8 cellular contexts compared by ENCODE assay signal in the genomic region with DNA sequence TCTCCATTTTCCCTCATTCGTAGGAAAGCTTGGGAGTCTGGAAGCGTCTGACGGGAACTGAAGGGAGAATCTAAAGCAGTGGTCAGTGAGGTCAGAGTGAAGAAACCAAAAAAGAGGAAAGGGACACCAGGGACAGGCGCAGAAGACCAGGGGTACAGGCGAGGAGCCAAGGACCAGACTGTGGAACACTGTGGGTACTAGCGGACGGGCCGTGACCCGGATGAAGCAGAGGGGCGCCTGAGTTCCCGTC. TPM values are rescaled to one million over a fixed set of nuclear protein-coding genes. Genes with fewer than 3 reads are reported as not detected.
A peak's percentile ranks its signal among the peaks of the same experiment; 100 is the strongest.
DNase-seq lines count a peak whose midpoint lies in the region; ATAC-seq and TF ChIP-seq lines count a peak whose summit lies in the region.

No MANE protein-coding gene starts in this region.

- TF ChIP-seq CTCF in AG10803 (conservative IDR thresholded peaks at IDR 0.05; ENCODE audit: low read length): no peak

- no peaks in the 10 kb centered on the region for H3K27me3 ChIP-seq in HUES64 (ENCODE audit: insufficient read depth, low read length)
- H3K27me3 ChIP-seq in naive thymus-derived CD4-positive, alpha-beta T cell (ENCODE audit: control insufficient read depth in 2 of 2, insufficient read depth in 2 of 2, low read length in 2 of 2): no peaks in the 10 kb centered on the region

- peaks cover 0 to 4% (median 0%) of the 10 kb centered on the region in 5 donors for H3K36me3 Mint-ChIP-seq in naive thymus-derived CD4-positive, alpha-beta T cell

- peaks cover 19 to 30% (median 26%) of the 10 kb centered on the region in 7 donors for H3K4me1 Mint-ChIP-seq in naive thymus-derived CD4-positive, alpha-beta T cell

- no peaks in the 10 kb centered on the region for H3K27me3 Mint-ChIP-seq in naive thymus-derived CD4-positive, alpha-beta T cell

- CTCF ChIA-PET in naive thymus-derived CD4-positive, alpha-beta T cell (lab: Charles Lee): interaction anchor here (0.6 to 7.4 kb wide), 9 partner anchors 11 to 1424 kb away, joined by 3 to 86 read pairs (median 4); a partner anchor contains a TSS

- peak overlapping the region; percentile 97 for H3K9ac ChIP-seq in HUES64 (ENCODE audit: low read depth, low read length)

- H3K27ac Mint-ChIP-seq in naive thymus-derived CD4-positive, alpha-beta T cell: peak overlapping the region; percentile 92 to 99 (median 96)

- H3K4me3 ChIP-seq in AG10803 (ENCODE audit: low read length) (peak overlapping the region; percentile 100), HUES64 (ENCODE audit: low read length) (peak overlapping the region; percentile 99)
- peak overlapping the region; percentile 100 for H3K4me3 ChIP-seq in naive thymus-derived CD4-positive, alpha-beta T cell (ENCODE audit: low read length)

- peaks cover 18% of the 10 kb centered on the region for H3K36me3 ChIP-seq in HUES64 (ENCODE audit: insufficient read depth, low read length)
- peaks cover 0 to 19% (median 0%) of the 10 kb centered on the region in 3 experiments for H3K36me3 ChIP-seq in naive thymus-derived CD4-positive, alpha-beta T cell (ENCODE audit: control insufficient read depth in 2 of 3, insufficient read depth in 3 of 3, low read length in 3 of 3)

- POLR2A ChIA-PET in naive thymus-derived CD4-positive, alpha-beta T cell (lab: Charles Lee): interaction anchor here (0.6 to 5.3 kb wide), 10 partner anchors 11 to 391 kb away, joined by 3 to 63 read pairs (median 5); no protein-coding TSS in a partner anchor

- H3K27ac ChIP-seq in HUES64 (ENCODE audit: low read depth, low read length) (peak overlapping the region; percentile 99), caudate nucleus (ENCODE audit: low read depth, low read length) (peak overlapping the region; percentile 99)
- H3K27ac ChIP-seq in naive thymus-derived CD4-positive, alpha-beta T cell (ENCODE audit: low read depth, low read length): peak overlapping the region; percentile 100

- 2% methylated on average over 11 of the region's 11 CpGs for WGBS in HUES64

- no peaks in the 10 kb centered on the region for H3K9me3 ChIP-seq in HUES64 (ENCODE audit: insufficient read depth, low read depth, low read length)
- no peaks in the 10 kb centered on the region for H3K9me3 ChIP-seq in naive thymus-derived CD4-positive, alpha-beta T cell (ENCODE audit: control insufficient read depth in 2 of 3, low read length in 3 of 3)

- intact Hi-C loops in naive thymus-derived CD4-positive, alpha-beta T cell (cut with micrococcal nuclease): loop anchor here (1.0 to 5.0 kb wide), 5 partner anchors 14 to 65 kb away; a partner anchor contains a TSS

- H3K4me1 ChIP-seq in HUES64 (ENCODE audit: insufficient read depth, low read length): peaks cover 18% of the 10 kb centered on the region; the same call in 1 of the 2 replicates
- H3K4me1 ChIP-seq in naive thymus-derived CD4-positive, alpha-beta T cell (ENCODE audit: control insufficient read depth in 2 of 2, insufficient read depth in 2 of 2, low read length in 2 of 2): peaks cover 20 to 21% of the 10 kb centered on the region in 2 donors

- DNase-seq in AG10803 (ENCODE audit: low read depth): no peak
- DNase-seq in caudate nucleus (lab: John Stamatoyannopoulos, UW): peak in 4 of 61 donors; percentile 61 to 74 (median 66)
- no peak for DNase-seq in naive thymus-derived CD4-positive, alpha-beta T cell
- DNase-seq in NCI-H2171 (lab: John Stamatoyannopoulos, UW): no peak
- no peak for DNase-seq in NCI-H2227 (lab: John Stamatoyannopoulos, UW; ENCODE audit: unreplicated experiment)

- H3K9me3 Mint-ChIP-seq in naive thymus-derived CD4-positive, alpha-beta T cell: peaks cover 0 to 1% (median 0%) of the 10 kb centered on the region in 11 donors

- ATAC-seq in naive thymus-derived CD4-positive, alpha-beta T cell: no peak
- no peak for ATAC-seq in HG03280 (IDR thresholded peaks at IDR 0.05; ENCODE audit: unreplicated experiment)
- ATAC-seq in GM21786 (IDR thresholded peaks at IDR 0.05; ENCODE audit: unreplicated experiment): no peak

- peak overlapping the region; percentile 81 to 92 (median 88) for H3K4me3 Mint-ChIP-seq in naive thymus-derived CD4-positive, alpha-beta T cell

RNA-seq across cellular contexts. Expression of a gene that starts 0.2 kb away (rescaled TPM):
- polyA plus RNA-seq in HUES64 (2013, experiment 1 of 2): 39.9 TPM
- 41.0 TPM for polyA plus RNA-seq in HUES64 (2013, experiment 2 of 2)
- total RNA-seq in naive thymus-derived CD4-positive, alpha-beta T cell: 10 to 100 TPM; 19.5 to 40.8 (median 22.0) TPM
- polyA plus RNA-seq in naive thymus-derived CD4-positive, alpha-beta T cell: 10 to 100 TPM; 48.9 to 49.9 TPM

RNA-seq across cellular contexts. Expression of a gene that starts 0.6 kb away (rescaled TPM):
- polyA plus RNA-seq in HUES64 (2013, experiment 1 of 2): 5.9 TPM
- 10.0 TPM for polyA plus RNA-seq in HUES64 (2013, experiment 2 of 2)
- total RNA-seq in naive thymus-derived CD4-positive, alpha-beta T cell: 10 to 100 TPM; 26.0 to 35.9 (median 28.1) TPM
- 1 to 10 TPM in 1 of 2 donors, under 1 TPM in 1; 0.87 to 2.6 TPM for polyA plus RNA-seq in naive thymus-derived CD4-positive, alpha-beta T cell

RNA-seq across cellular contexts. Expression of a gene that starts 34.7 kb away (rescaled TPM):
- 6.5 TPM for polyA plus RNA-seq in HUES64 (2013, experiment 1 of 2)
- polyA plus RNA-seq in HUES64 (2013, experiment 2 of 2): 6.9 TPM
- 10 to 100 TPM in 1 of 5 experiments, 1 to 10 TPM in 4; 3.5 to 21.9 (median 4.1) TPM for total RNA-seq in naive thymus-derived CD4-positive, alpha-beta T cell
- polyA plus RNA-seq in naive thymus-derived CD4-positive, alpha-beta T cell: 1 to 10 TPM in 1 of 2 donors, under 1 TPM in 1; 0.69 to 1.3 TPM

RNA-seq across cellular contexts. Expression of a gene that starts 35.2 kb away (rescaled TPM):
- polyA plus RNA-seq in HUES64 (2013, experiment 1 of 2): 103 TPM
- 115 TPM for polyA plus RNA-seq in HUES64 (2013, experiment 2 of 2)
- 100 to 1,000 TPM in 4 of 5 experiments, 10 to 100 TPM in 1; 97.4 to 236 (median 155) TPM for total RNA-seq in naive thymus-derived CD4-positive, alpha-beta T cell
- 100 to 1,000 TPM; 450 to 469 TPM for polyA plus RNA-seq in naive thymus-derived CD4-positive, alpha-beta T cell

RNA-seq across cellular contexts. Expression of a gene that starts 47.0 kb away (rescaled TPM):
- polyA plus RNA-seq in HUES64 (2013, experiment 1 of 2): 33.7 TPM
- 40.1 TPM for polyA plus RNA-seq in HUES64 (2013, experiment 2 of 2)
- total RNA-seq in naive thymus-derived CD4-positive, alpha-beta T cell: 10 to 100 TPM in 4 of 5 experiments, 1 to 10 TPM in 1; 8.2 to 24.3 (median 13.8) TPM
- polyA plus RNA-seq in naive thymus-derived CD4-positive, alpha-beta T cell: 1 to 10 TPM; 1.8 to 2.0 TPM
